In the genomic region with DNA sequence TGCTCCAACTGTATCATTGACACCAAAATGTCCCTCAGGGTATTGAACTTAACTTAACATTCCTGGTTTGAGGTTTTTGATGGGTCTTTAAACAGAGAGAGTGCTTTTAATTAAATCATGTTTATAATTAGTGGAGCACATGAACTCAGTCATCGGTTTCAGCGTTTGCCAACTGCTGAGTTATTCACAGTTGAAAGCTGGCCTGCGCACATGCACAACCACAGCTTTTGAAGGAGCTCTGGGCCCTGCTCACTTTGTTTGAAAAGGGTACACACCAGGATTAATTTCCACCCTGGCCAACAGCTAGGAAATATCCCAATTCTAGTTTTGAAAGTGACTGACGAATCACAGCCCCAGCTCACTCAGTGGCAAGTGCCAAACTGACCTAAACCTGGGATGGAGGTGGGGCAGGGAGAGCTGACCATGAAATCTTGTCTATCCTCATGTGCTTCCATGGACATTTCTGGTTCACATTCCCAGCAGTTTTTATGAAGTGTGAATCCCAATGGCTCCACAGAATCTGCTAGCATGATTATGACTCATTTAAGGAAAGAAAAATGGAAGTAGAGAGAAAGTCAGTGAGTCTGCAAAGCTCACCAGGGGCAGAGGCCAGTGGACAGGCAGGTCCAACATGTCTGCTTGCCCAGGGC, we compare ENCODE assay signal across 26 cellular contexts.
"Had no signal": no experiment of that assay in that cellular context is flagged by ENCODE, and none has a peak within 500 bp of the region (broad histone marks: within the 10 kb centered on the region; RNA-seq: fewer than 3 reads in every experiment).

No MANE protein-coding gene starts in this region.

- ATAC-seq: activated CD4-positive, CD25-positive, alpha-beta regulatory T cell treated with anti-CD3 and anti-CD28 coated beads, Interleukin-2, amount 50 U/mL, for 24 hours; activated CD8-positive, alpha-beta T cell treated with anti-CD3 and anti-CD28 coated beads for 36 hours; activated T-cell treated with anti-CD3 and anti-CD28 coated beads, Interleukin-2, amount 50 U/mL, for 72 hours; esophagus mucosa; gastroesophageal sphincter; T-helper 17 cell had no signal

- DNase-seq: activated B cell treated with CpG ODN at 0.5 μM for 24 hours; activated CD4-positive, alpha-beta T cell treated with anti-CD3 and anti-CD28 coated beads for 48 hours; activated CD4-positive, alpha-beta T cell treated with anti-CD3 and anti-CD28 coated beads, Interleukin-2, amount 50 U/mL, for 1 hour; activated CD4-positive, alpha-beta T cell treated with anti-CD3 and anti-CD28 coated beads, Interleukin-2, amount 50 U/mL, for 48 hours; activated CD8-positive, alpha-beta memory T cell treated with anti-CD3 and anti-CD28 coated beads for 24 hours; activated CD8-positive, alpha-beta T cell treated with anti-CD3 and anti-CD28 coated beads for 36 hours; activated gamma-delta T cell treated with Interleukin-2 at 50 U/mL for 16 hours; activated naive CD4-positive, alpha-beta T cell treated with anti-CD3 and anti-CD28 coated beads, Interleukin-2, amount 50 U/mL, for 16 hours; activated naive CD4-positive, alpha-beta T cell treated with Interleukin-2 at 50 U/mL for 16 hours; activated T-cell treated with anti-CD3 and anti-CD28 coated beads, Interleukin-2, amount 50 U/mL, for 1 hour; activated T-cell treated with anti-CD3 and anti-CD28 coated beads, Interleukin-2, amount 50 U/mL, for 72 hours; amniotic stem cell; anterior cingulate cortex; brain microvascular endothelial cell; dorsolateral prefrontal cortex; effector memory CD4-positive, alpha-beta T cell; endodermal cell; foreskin melanocyte; T-helper 1 cell; T-helper 17 cell; T1000; WERI-Rb-1 had no signal

- H3K4me3 ChIP-seq: coronary artery, dorsolateral prefrontal cortex, gastroesophageal sphincter had no signal

- H3K36me3 ChIP-seq: brain microvascular endothelial cell, gastroesophageal sphincter, WERI-Rb-1 had no signal

- H3K27me3 ChIP-seq: brain microvascular endothelial cell, gastroesophageal sphincter had no signal

- H3K27ac ChIP-seq: brain microvascular endothelial cell, coronary artery, dorsolateral prefrontal cortex, gastroesophageal sphincter, WERI-Rb-1 had no signal
